In genomic region chr1:44616991-44617702, GRCh38 we compare ENCODE assay signal across 9 cellular contexts. TPM values are rescaled to one million over a fixed set of nuclear protein-coding genes. Genes with fewer than 3 reads are reported as not detected.
DNase-seq lines count a peak whose midpoint lies in the region; ATAC-seq, FAIRE-seq and TF ChIP-seq lines count a peak whose summit lies in the region.
"Had no signal": no experiment of that assay in that cellular context is flagged by ENCODE, and none has a peak within 500 bp of the region (broad histone marks: within the 10 kb centered on the region; RNA-seq: fewer than 3 reads in every experiment).

No MANE protein-coding gene starts in this region.

- TF ChIP-seq EP300 in esophagus muscularis mucosa (IDR thresholded peaks at IDR 0.05) = no peak

- H3K36me3 ChIP-seq in cardiac muscle cell (no peaks in the 10 kb centered on the region), esophagus muscularis mucosa (no peaks in the 10 kb centered on the region), vagina (no peaks in the 10 kb centered on the region)
- H3K36me3 ChIP-seq: BLaER1 had no signal

- H3K27ac ChIP-seq in cardiac muscle cell = no peak overlapping the region
- H3K27ac ChIP-seq in esophagus muscularis mucosa (replicated peaks in 1 of 4) = peak overlapping the region in 2 of 4 donors; percentile 18 to 59
- no peak overlapping the region for H3K27ac ChIP-seq in vagina
- H3K27ac ChIP-seq: BLaER1 had no signal

- DNase-seq in cardiac muscle cell (ENCODE audit: low read depth in 1 of 2, low spot score in 1 of 2) = peak; percentile 23 to 68
- no peak for DNase-seq in Right ventricle myocardium inferior (ENCODE audit: missing footprints)
- no peak for DNase-seq in esophagus muscularis mucosa (ENCODE audit: extremely low spot score)
- peak; percentile 23 for DNase-seq in mucosa of gallbladder (ENCODE audit: low spot score)
- DNase-seq in vagina (ENCODE audit: extremely low spot score in 2 of 2) = no peak
- no peak for DNase-seq in GM12892 (ENCODE audit: insufficient read length)
- no peak for DNase-seq in DMS53 treated with DMSO at 0.1 percent for 48 hours (lab: John Stamatoyannopoulos, UW; ENCODE audit: unreplicated experiment)
- DNase-seq in cerebellar cortex (ENCODE audit: low spot score) = no peak

- TF ChIP-seq POLR2A in esophagus muscularis mucosa (IDR thresholded peaks at IDR 0.05; ENCODE audit: low read depth) (no peak), vagina (IDR thresholded peaks at IDR 0.05) (no peak), GM12892 (IDR thresholded peaks at IDR 0.05; ENCODE audit: low read depth, low read length) (no peak)

- 41% methylated on average over 51 of the region's 63 CpGs for WGBS in esophagus muscularis mucosa

- TF ChIP-seq CTCF in cardiac muscle cell (IDR thresholded peaks at IDR 0.05; ENCODE audit: low read depth, low read length) (no peak), esophagus muscularis mucosa (IDR thresholded peaks at IDR 0.05) (no peak), vagina (IDR thresholded peaks at IDR 0.05) (no peak)

- intact Hi-C loops in Right ventricle myocardium inferior (cut with DNase I) = no loop called here
- intact Hi-C loops in esophagus muscularis mucosa (cut with DNase I) = no loop called here
- intact Hi-C loops in vagina (cut with DNase I) = no loop called here

- peaks cover 10% of the 10 kb centered on the region for H3K4me1 ChIP-seq in cardiac muscle cell (ENCODE audit: low read depth)
- peaks cover 8 to 38% (median 29%) of the 10 kb centered on the region in 4 donors for H3K4me1 ChIP-seq in esophagus muscularis mucosa
- H3K4me1 ChIP-seq in vagina = peaks cover 12% of the 10 kb centered on the region

- H3K9me3 ChIP-seq in cardiac muscle cell (ENCODE audit: low read depth) (no peaks in the 10 kb centered on the region), esophagus muscularis mucosa (no peaks in the 10 kb centered on the region), vagina (no peaks in the 10 kb centered on the region)
- H3K9me3 ChIP-seq: BLaER1 had no signal

- no peak for FAIRE-seq in GM12892 (lab: Jason Lieb, UNC)

- H3K4me3 ChIP-seq in cardiac muscle cell (peak overlapping the region; percentile 13), esophagus muscularis mucosa (peak overlapping the region; percentile 44 to 61 (median 54)), vagina (peak overlapping the region; percentile 37 to 43)
- H3K4me3 ChIP-seq: BLaER1 had no signal

- no peaks in the 10 kb centered on the region for H3K27me3 ChIP-seq in cardiac muscle cell
- peaks cover 0 to 10% (median 0%) of the 10 kb centered on the region in 4 donors for H3K27me3 ChIP-seq in esophagus muscularis mucosa
- no peaks in the 10 kb centered on the region for H3K27me3 ChIP-seq in vagina
- H3K27me3 ChIP-seq: BLaER1 had no signal

- no peak for ATAC-seq in Right ventricle myocardium inferior

RNA-seq across cellular contexts. Expression of gene TMEM53, which starts 57.1 kb away (rescaled TPM):
- total RNA-seq in cardiac muscle cell = 15.2 and 23.6 TPM in 2 replicates
- 29.7 and 43.0 TPM in 2 replicates for polyA plus RNA-seq in cardiac muscle cell
- total RNA-seq in Right ventricle myocardium inferior = 11.8 TPM
- 1 to 10 TPM; 4.5 to 7.0 (median 5.7) TPM for total RNA-seq in esophagus muscularis mucosa
- 21.0 TPM for total RNA-seq in mucosa of gallbladder
- total RNA-seq in vagina = 7.9 TPM
- polyA plus RNA-seq in GM12892 (2012; ENCODE audit: missing spikeins) = 9.0 TPM

RNA-seq across cellular contexts. Expression of gene ARMH1, which starts 57.4 kb away (rescaled TPM):
- 2.4 and 5.7 TPM in 2 replicates for total RNA-seq in cardiac muscle cell
- polyA plus RNA-seq in cardiac muscle cell = 2.8 and 9.0 TPM in 2 replicates
- 0.78 TPM for total RNA-seq in Right ventricle myocardium inferior
- under 1 TPM; 0.26 to 0.75 (median 0.54) TPM for total RNA-seq in esophagus muscularis mucosa
- total RNA-seq in mucosa of gallbladder = 3.7 TPM
- not detected for total RNA-seq in vagina
- 4.3 TPM for polyA plus RNA-seq in GM12892 (2012; ENCODE audit: missing spikeins)

Comparison
In these comparisons a context has a peak if more than half of its experiments do, and no peak if none do; other contexts are left out.
1. DNase-seq: peak in cardiac muscle cell (2 of 2) and mucosa of gallbladder (single experiment); none in Right ventricle myocardium inferior (single experiment), esophagus muscularis mucosa (single experiment), vagina (0 of 2), GM12892 (single experiment), DMS53 treated with DMSO at 0.1 percent for 48 hours (single experiment) and cerebellar cortex (single experiment).
2. Peak in every context shown above with its lines, with median percentiles within 50 percentile points of each other: H3K4me3 ChIP-seq.